25 cellular contexts compared by ENCODE assay signal in the genomic region with DNA sequence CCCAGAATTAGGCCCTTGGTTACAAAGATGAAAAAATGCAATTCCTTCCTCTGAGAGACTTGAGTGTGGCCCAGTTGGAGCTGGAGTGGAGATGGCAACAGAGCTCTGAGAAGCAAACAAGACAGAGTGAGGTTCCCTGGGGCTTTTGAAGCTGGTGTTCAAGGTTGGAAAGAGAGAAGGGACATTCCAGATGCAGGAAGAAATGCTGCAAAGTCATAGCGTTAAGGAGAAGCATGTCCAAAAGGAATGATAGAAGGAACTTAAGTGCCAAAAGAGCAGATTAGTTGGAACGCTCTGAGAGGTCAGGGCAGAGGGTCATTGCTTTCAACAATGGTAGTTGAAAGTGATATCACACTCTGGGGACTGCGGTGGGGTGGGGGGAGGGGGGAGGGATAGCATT.
DNase-seq lines count a peak whose midpoint lies in the region; ATAC-seq lines count a peak whose summit lies in the region.
"Had no signal": no experiment of that assay in that cellular context is flagged by ENCODE, and none has a peak within 500 bp of the region (broad histone marks: within the 10 kb centered on the region; RNA-seq: fewer than 3 reads in every experiment).

No MANE protein-coding gene starts in this region.

- POLR2A ChIA-PET in CD8-positive, alpha-beta memory T cell (lab: Charles Lee) = no interaction called here

- no peaks in the 10 kb centered on the region for H3K9me3 Mint-ChIP-seq in CD8-positive, alpha-beta memory T cell

- no peaks in the 10 kb centered on the region for H3K4me1 ChIP-seq in CD8-positive, alpha-beta memory T cell (ENCODE audit: insufficient read depth, low read length)
- H3K4me1 ChIP-seq: BLaER1, SJSA1 had no signal

- H3K36me3 ChIP-seq in CD8-positive, alpha-beta memory T cell (ENCODE audit: insufficient read depth, low read length) = no peaks in the 10 kb centered on the region
- H3K36me3 ChIP-seq: BLaER1, SJSA1 had no signal

- H3K36me3 Mint-ChIP-seq in CD8-positive, alpha-beta memory T cell = no peaks in the 10 kb centered on the region
- H3K36me3 Mint-ChIP-seq: CD4-positive, CD25-positive, alpha-beta regulatory T cell had no signal

- H3K27ac Mint-ChIP-seq in CD8-positive, alpha-beta memory T cell = no peak overlapping the region
- H3K27ac Mint-ChIP-seq: CD4-positive, CD25-positive, alpha-beta regulatory T cell had no signal

- H3K4me3 ChIP-seq in CD8-positive, alpha-beta memory T cell (ENCODE audit: low read length) = no peak overlapping the region
- H3K4me3 ChIP-seq: BLaER1, GM23248, SJSA1 had no signal

- CTCF ChIA-PET in CD8-positive, alpha-beta memory T cell (lab: Charles Lee) = no interaction called here

- peaks cover 3% of the 10 kb centered on the region for H3K27me3 ChIP-seq in CD8-positive, alpha-beta memory T cell (ENCODE audit: insufficient read depth, low read length, poor library complexity, severe bottlenecking)
- H3K27me3 ChIP-seq: BLaER1, SJSA1 had no signal

- no peak for DNase-seq in Right ventricle myocardium inferior (ENCODE audit: missing footprints)
- no peak for DNase-seq in cardiac septum (ENCODE audit: low spot score)
- DNase-seq in fibroblast of gingiva (ENCODE audit: low read depth) = peak; percentile 28
- peak; percentile 39 for DNase-seq in left kidney (ENCODE audit: low read depth, low spot score)
- DNase-seq in HT-29 (ENCODE audit: low spot score) = no peak
- no peak for DNase-seq in T-helper 9 cell
- DNase-seq in CD8-positive, alpha-beta memory T cell = no peak
- DNase-seq: 8988T; CD4-positive, CD25-positive, alpha-beta regulatory T cell; GM23248; HCEC 1CT; KBM-7; MV-4-11; NCI-H1105; NCI-H1436 treated with DMSO at 0.1 percent for 48 hours; NCI-H1930; NCI-H2107; NCI-H446 treated with DMSO at 0.1 percent for 48 hours; NCI-H526; NCI-H82; NK-92 treated with Interleukin-12 subunit alpha and Interleukin-12 subunit beta, amount 100 ng/mL, for 24 hours; PC-3 had no signal

- H3K9me3 ChIP-seq in CD8-positive, alpha-beta memory T cell (ENCODE audit: low read length) = no peaks in the 10 kb centered on the region
- H3K9me3 ChIP-seq: BLaER1, SJSA1 had no signal

- peaks cover 17 to 35% of the 10 kb centered on the region in 2 donors for H3K27me3 Mint-ChIP-seq in CD8-positive, alpha-beta memory T cell

- no peaks in the 10 kb centered on the region for H3K4me1 Mint-ChIP-seq in CD8-positive, alpha-beta memory T cell
- H3K4me1 Mint-ChIP-seq: CD4-positive, CD25-positive, alpha-beta regulatory T cell had no signal

- H3K4me3 Mint-ChIP-seq in CD8-positive, alpha-beta memory T cell = no peak overlapping the region
- H3K4me3 Mint-ChIP-seq: CD4-positive, CD25-positive, alpha-beta regulatory T cell had no signal

- ATAC-seq in Right ventricle myocardium inferior (peak; percentile 49), GM18861 (IDR thresholded peaks at IDR 0.05; ENCODE audit: unreplicated experiment) (no peak)
- ATAC-seq: PC-3 had no signal

- H3K27ac ChIP-seq in CD8-positive, alpha-beta memory T cell (ENCODE audit: low read depth, low read length) = no peak overlapping the region
- H3K27ac ChIP-seq: BLaER1, GM23248, SJSA1 had no signal

- intact Hi-C loops in Right ventricle myocardium inferior (cut with DNase I) = loop anchor here (5.0 kb wide), 1 partner anchor 39 kb away; no protein-coding TSS in a partner anchor
- intact Hi-C loops in cardiac septum (cut with DNase I) = no loop called here

Comparison
In these comparisons a context has a peak if more than half of its experiments do, and no peak if none do; other contexts are left out.
1. DNase-seq: peak in fibroblast of gingiva (single experiment) and left kidney (single experiment); none in Right ventricle myocardium inferior (single experiment), cardiac septum (single experiment), HT-29 (single experiment), T-helper 9 cell (single experiment) and CD8-positive, alpha-beta memory T cell (0 of 5).